Comparison of ENCODE assay signal across 13 cellular contexts in the genomic region with DNA sequence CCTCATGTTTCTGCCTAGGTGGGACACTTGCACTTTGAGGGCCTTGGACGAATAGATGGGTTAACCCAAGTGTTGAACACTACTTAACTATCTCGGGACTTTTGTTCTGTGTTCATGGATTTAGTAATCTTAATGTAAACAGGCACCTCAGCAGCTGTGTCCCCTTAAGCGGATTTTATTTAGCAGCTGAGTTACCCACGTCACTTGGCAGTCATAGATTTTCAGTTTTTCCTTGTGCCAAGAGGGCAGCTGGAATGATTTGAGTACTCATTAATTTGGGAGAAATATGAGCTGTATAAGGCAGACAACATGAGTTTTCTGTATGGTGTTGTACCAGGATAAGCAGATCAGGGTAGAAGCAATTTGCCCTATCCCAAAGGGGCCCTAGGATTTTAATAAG.
A peak's percentile ranks its signal among the peaks of the same experiment; 100 is the strongest.
DNase-seq lines count a peak whose midpoint lies in the region; ATAC-seq and TF ChIP-seq lines count a peak whose summit lies in the region.
"Had no signal": no experiment of that assay in that cellular context is flagged by ENCODE, and none has a peak within 500 bp of the region (broad histone marks: within the 10 kb centered on the region; RNA-seq: fewer than 3 reads in every experiment).

No MANE protein-coding gene starts in this region.

- TF ChIP-seq RAD21 in SK-N-SH (IDR thresholded peaks at IDR 0.05; ENCODE audit: low read length), result no peak

- no peak overlapping the region for H4K91ac ChIP-seq in neuronal stem cell (ENCODE audit: low read depth, low read length, poor library complexity)

- H3K14ac ChIP-seq in neuronal stem cell (ENCODE audit: low read length), result no peak overlapping the region

- no peaks in the 10 kb centered on the region for H3F3A ChIP-seq in SK-N-SH (replicated peaks; ENCODE audit: insufficient read depth)

- no peak overlapping the region for H3K18ac ChIP-seq in neuronal stem cell (ENCODE audit: low read length)

- H3K4me2 ChIP-seq in SK-N-SH (no peak overlapping the region), neuronal stem cell (ENCODE audit: insufficient read depth, low read length, poor library complexity, severe bottlenecking) (no peak overlapping the region)

- POLR2A ChIA-PET in SK-N-SH (lab: Yijun Ruan, JAX) (interaction anchor here (0.5 kb wide), 1 partner anchor 1275 kb away, joined by 3 read pairs; no protein-coding TSS in a partner anchor), GM10248 (lab: Yijun Ruan, JAX) (no interaction called here)

- H3K9me2 ChIP-seq in SK-N-SH, result no peaks in the 10 kb centered on the region

- no peaks in the 10 kb centered on the region for H3K27me3 ChIP-seq in SK-N-SH (ENCODE audit: insufficient read depth)
- no peaks in the 10 kb centered on the region for H3K27me3 ChIP-seq in esophagus muscularis mucosa
- peaks cover 0 to 13% (median 0%) of the 10 kb centered on the region in 3 experiments for H3K27me3 ChIP-seq in neuronal stem cell (ENCODE audit: control insufficient read depth in 3 of 3, insufficient read depth in 3 of 3, low read depth in 1 of 3, low read length in 3 of 3)
- H3K27me3 ChIP-seq: SJSA1 had no signal

- no peak overlapping the region for H2AK5ac ChIP-seq in neuronal stem cell (ENCODE audit: low read depth, low read length)

- ATAC-seq in SK-N-SH treated with all-trans-retinoic acid at 6 μM for 48 hours (no peak; the same call in 2 of the 3 replicates), sciatic nerve (no peak)
- ATAC-seq: T-cell had no signal

- CTCF ChIA-PET in SK-N-SH (lab: Yijun Ruan, JAX), result interaction anchor here (0.8 to 1.5 kb wide), 3 partner anchors 18 to 794 kb away, joined by 3 to 5 read pairs (median 4); no protein-coding TSS in a partner anchor
- CTCF ChIA-PET in GM10248 (lab: Yijun Ruan, JAX), result no interaction called here

- intact Hi-C loops in esophagus muscularis mucosa (cut with DNase I), result no loop called here
- intact Hi-C loops in sciatic nerve (cut with DNase I), result no loop called here

- no peaks in the 10 kb centered on the region for H3K79me1 ChIP-seq in neuronal stem cell (ENCODE audit: low read depth, low read length)

- H3K36me3 ChIP-seq in SK-N-SH (replicated peaks in 1 of 2; ENCODE audit: control insufficient read depth in 1 of 2, insufficient read depth in 2 of 2, low read length in 1 of 2) (no peaks in the 10 kb centered on the region), esophagus muscularis mucosa (no peaks in the 10 kb centered on the region), neuronal stem cell (replicated peaks in 1 of 2; ENCODE audit: control insufficient read depth in 2 of 2, insufficient read depth in 2 of 2, low read length in 2 of 2) (no peaks in the 10 kb centered on the region)
- H3K36me3 ChIP-seq: SJSA1 had no signal

- H3K27ac ChIP-seq in SK-N-SH (ENCODE audit: low read depth in 2 of 2, low read length in 1 of 2), result peak overlapping the region in 1 of 2 experiments; percentile 58; a peak in 2 of 4 replicates
- no peak overlapping the region for H3K27ac ChIP-seq in esophagus muscularis mucosa (replicated peaks in 1 of 4)
- no peak overlapping the region for H3K27ac ChIP-seq in neuronal stem cell (replicated peaks; ENCODE audit: low read length)
- H3K27ac ChIP-seq: C4-2B, SJSA1 had no signal

- H2BK12ac ChIP-seq in neuronal stem cell (ENCODE audit: low read length), result no peak overlapping the region

- no peak overlapping the region for H3K23ac ChIP-seq in neuronal stem cell (ENCODE audit: low read depth, low read length, poor library complexity)

- 10% methylated on average over 4 of the region's 4 CpGs for WGBS in SK-N-SH (ENCODE audit: low lambda C conversion rate)
- WGBS in esophagus muscularis mucosa, result 89% methylated on average over 4 of the region's 4 CpGs
- no CpG with 5 or more reads among the region's 4 CpGs for WGBS in neuronal stem cell (ENCODE audit: extremely low coverage in 2 of 2, insufficient read length in 2 of 2, insufficient replicate concordance in 1 of 2), 2 donors

- H3K4me3 ChIP-seq in SK-N-SH (ENCODE audit: low read depth in 2 of 2, low read length in 1 of 2), result no peak overlapping the region
- no peak overlapping the region for H3K4me3 ChIP-seq in esophagus muscularis mucosa
- no peak overlapping the region for H3K4me3 ChIP-seq in neuronal stem cell (ENCODE audit: low read length in 2 of 2)
- H3K4me3 ChIP-seq: SJSA1 had no signal

- no peaks in the 10 kb centered on the region for H3K79me2 ChIP-seq in SK-N-SH (ENCODE audit: insufficient read depth)

- no peak for TF ChIP-seq CTCF in SK-N-SH (IDR thresholded peaks at IDR 0.05)
- no peak for TF ChIP-seq CTCF in esophagus muscularis mucosa (IDR thresholded peaks at IDR 0.05)
- TF ChIP-seq CTCF in GM10248 (IDR thresholded peaks at IDR 0.05; ENCODE audit: control extremely low read depth, extremely low read depth, low read depth, missing control alignments), result no peak

- H3K4me1 ChIP-seq in SK-N-SH (ENCODE audit: control insufficient read depth in 1 of 2, insufficient read depth in 2 of 2, low read depth in 1 of 2, low read length in 1 of 2) (peaks cover 0 to 22% of the 10 kb centered on the region in 2 experiments; a peak in 2 of 4 replicates), esophagus muscularis mucosa (no peaks in the 10 kb centered on the region), neuronal stem cell (ENCODE audit: control insufficient read depth in 2 of 2, insufficient read depth in 1 of 2, low read depth in 1 of 2, low read length in 2 of 2) (peaks cover 0 to 2% of the 10 kb centered on the region in 2 donors)
- H3K4me1 ChIP-seq: SJSA1 had no signal

- no peak overlapping the region for H2AFZ ChIP-seq in SK-N-SH (ENCODE audit: low read depth)
- no peak overlapping the region for H2AFZ ChIP-seq in neuronal stem cell (ENCODE audit: low read length)

- H2BK15ac ChIP-seq in neuronal stem cell (ENCODE audit: low read length), result no peak overlapping the region

- no peak overlapping the region for H3K9ac ChIP-seq in SK-N-SH
- H3K9ac ChIP-seq in neuronal stem cell (ENCODE audit: low read depth, low read length, poor library complexity), result no peak overlapping the region

- no peaks in the 10 kb centered on the region; the same call in 1 of the 2 replicates for H3K9me3 ChIP-seq in SK-N-SH
- H3K9me3 ChIP-seq in esophagus muscularis mucosa, result peaks cover 0 to 3% (median 0%) of the 10 kb centered on the region in 4 donors
- no peaks in the 10 kb centered on the region for H3K9me3 ChIP-seq in neuronal stem cell (replicated peaks in 1 of 2; ENCODE audit: control insufficient read depth in 2 of 2, insufficient read depth in 1 of 2, low read depth in 1 of 2, low read length in 2 of 2)
- H3K9me3 ChIP-seq: SJSA1 had no signal

- H4K20me1 ChIP-seq in SK-N-SH (ENCODE audit: insufficient read depth), result no peaks in the 10 kb centered on the region

- peak; percentile 27 for DNase-seq in SK-N-SH
- DNase-seq in NCI-H524 treated with DMSO at 0.1 percent for 48 hours (lab: John Stamatoyannopoulos, UW), result peak; percentile 89
- DNase-seq in esophagus muscularis mucosa (ENCODE audit: extremely low spot score), result peak; percentile 57
- DNase-seq in sciatic nerve (ENCODE audit: low spot score), result no peak
- no peak for DNase-seq in neuronal stem cell (ENCODE audit: low spot score)
- DNase-seq in GM10248 (ENCODE audit: extremely low spot score), result no peak
- no peak for DNase-seq in glomerular visceral epithelial cell (ENCODE audit: extremely low spot score)
- DNase-seq: DMS79, HCEC 1CT, T-cell had no signal

- no peak overlapping the region for H3K4ac ChIP-seq in neuronal stem cell (ENCODE audit: low read length)

- H4K8ac ChIP-seq in neuronal stem cell (ENCODE audit: low read depth, low read length), result no peak overlapping the region

- peak in 1 of 2 experiments; percentile 59; a peak in 1 of 4 replicates for TF ChIP-seq EP300 in SK-N-SH (IDR thresholded peaks at IDR 0.05; ENCODE audit: borderline replicate concordance in 1 of 2, low read depth in 1 of 2, low read length in 1 of 2)
- TF ChIP-seq EP300 in esophagus muscularis mucosa (IDR thresholded peaks at IDR 0.05), result no peak

- no peak overlapping the region for H2BK5ac ChIP-seq in neuronal stem cell (ENCODE audit: low read length)

- TF ChIP-seq POLR2A in esophagus muscularis mucosa (IDR thresholded peaks at IDR 0.05; ENCODE audit: low read depth), result no peak

- H2BK120ac ChIP-seq in neuronal stem cell (ENCODE audit: low read depth, low read length), result no peak overlapping the region

TF ChIP-seq in SK-N-SH, 30 proteins besides CTCF, POLR2A, EP300 and RAD21:
- TF ChIP-seq IRF3 (IDR thresholded peaks at IDR 0.05; ENCODE audit: low read depth, low read length) (no peak), JUND (IDR thresholded peaks at IDR 0.05) (no peak), POLR2AphosphoS5 (IDR thresholded peaks at IDR 0.05; ENCODE audit: low read depth, low read length) (no peak), MEF2A (IDR thresholded peaks at IDR 0.05; ENCODE audit: borderline replicate concordance, low read depth) (no peak), GABPA (IDR thresholded peaks at IDR 0.05; ENCODE audit: low read depth) (no peak)
TF ChIP-seq in SK-N-SH: peak in this region for 0.

TF ChIP-seq in SK-N-SH treated with all-trans-retinoic acid at 6 μM for 48 hours, 23 proteins besides CTCF, POLR2A, EP300 and RAD21:
- TF ChIP-seq CSRNP3 (CRISPR knock-in tag; IDR thresholded peaks at IDR 0.05), result no peak
- no peak for TF ChIP-seq OSR1 (CRISPR knock-in tag; IDR thresholded peaks at IDR 0.05)
- no peak for TF ChIP-seq ARNTL (CRISPR knock-in tag; IDR thresholded peaks at IDR 0.05; ENCODE audit: borderline replicate concordance, low read depth)
- no peak for TF ChIP-seq CSDC2 (CRISPR knock-in tag; IDR thresholded peaks at IDR 0.05)
- no peak for TF ChIP-seq TOX (CRISPR knock-in tag; IDR thresholded peaks at IDR 0.05; ENCODE audit: borderline replicate concordance)
- no peak for TF ChIP-seq BACH2 (CRISPR knock-in tag; IDR thresholded peaks at IDR 0.05; ENCODE audit: borderline replicate concordance)
- TF ChIP-seq RARB (CRISPR knock-in tag; IDR thresholded peaks at IDR 0.05), result no peak
TF ChIP-seq in SK-N-SH treated with all-trans-retinoic acid at 6 μM for 48 hours: peak in this region for 0.

Comparison
In these comparisons a context has a peak if more than half of its experiments do, and no peak if none do; other contexts are left out.
1. DNase-seq: peak in SK-N-SH (single experiment), NCI-H524 treated with DMSO at 0.1 percent for 48 hours (single experiment) and esophagus muscularis mucosa (single experiment); none in sciatic nerve (single experiment), neuronal stem cell (single experiment), GM10248 (single experiment) and glomerular visceral epithelial cell (single experiment).